Comparison of ENCODE assay signal across 9 cellular contexts in genomic region chr2:136141510-136142154, GRCh38. TPM values are rescaled to one million over a fixed set of nuclear protein-coding genes. Genes with fewer than 3 reads are reported as not detected.
DNase-seq lines count a peak whose midpoint lies in the region; ATAC-seq and TF ChIP-seq lines count a peak whose summit lies in the region.
"Had no signal": no experiment of that assay in that cellular context is flagged by ENCODE, and none has a peak within 500 bp of the region (broad histone marks: within the 10 kb centered on the region; RNA-seq: fewer than 3 reads in every experiment).

No MANE protein-coding gene starts in this region.

- 45% methylated on average over 7 of the region's 7 CpGs for WGBS in right cardiac atrium

- no peak overlapping the region for H3K27ac ChIP-seq in right cardiac atrium (ENCODE audit: low read length)

- ATAC-seq in right cardiac atrium: no peak
- ATAC-seq in HG02981 (IDR thresholded peaks at IDR 0.05; ENCODE audit: unreplicated experiment): no peak
- no peak for ATAC-seq in HG02571 (IDR thresholded peaks at IDR 0.05; ENCODE audit: unreplicated experiment)

- no peaks in the 10 kb centered on the region for H3K4me1 ChIP-seq in right cardiac atrium (ENCODE audit: control insufficient read depth, insufficient read depth, low read length)

- H3K4me3 ChIP-seq in epithelial cell of esophagus (ENCODE audit: low read length): no peak overlapping the region
- no peak overlapping the region for H3K4me3 ChIP-seq in right cardiac atrium (ENCODE audit: low read length)

- intact Hi-C loops in right cardiac atrium (cut with DNase I): no loop called here

- DNase-seq in COLO668 (lab: John Stamatoyannopoulos, UW; ENCODE audit: unreplicated experiment) (peak; percentile 88), NCI-H1436 treated with DMSO at 0.1 percent for 48 hours (lab: John Stamatoyannopoulos, UW) (peak; percentile 93), NCI-H82 (lab: John Stamatoyannopoulos, UW) (peak; percentile 100), epithelial cell of esophagus (ENCODE audit: low read depth) (peak; percentile 45), right cardiac atrium (no peak), midbrain (lab: John Stamatoyannopoulos, UW) (no peak)

- H3K9me3 ChIP-seq in right cardiac atrium (ENCODE audit: control insufficient read depth, low read length): no peaks in the 10 kb centered on the region

- no peaks in the 10 kb centered on the region for H3K27me3 ChIP-seq in right cardiac atrium (ENCODE audit: control insufficient read depth, insufficient read depth)

- no peak for TF ChIP-seq CTCF in epithelial cell of esophagus (IDR thresholded peaks at IDR 0.05; ENCODE audit: insufficient read depth, low read depth, low read length, missing control alignments)

RNA-seq across cellular contexts. Expression of gene CXCR4, which starts 23.7 kb away (rescaled TPM):
- total RNA-seq in right cardiac atrium: 1 to 10 TPM; 2.2 to 3.6 (median 3.4) TPM
- polyA plus RNA-seq in right cardiac atrium: 3.8 TPM
- total RNA-seq: fibroblast of villous mesenchyme had no signal

Comparison
In these comparisons a context has a peak if more than half of its experiments do, and no peak if none do; other contexts are left out.
1. DNase-seq: peak in COLO668 (single experiment), NCI-H1436 treated with DMSO at 0.1 percent for 48 hours (single experiment), NCI-H82 (single experiment) and epithelial cell of esophagus (single experiment); none in right cardiac atrium (0 of 3) and midbrain (single experiment).